ENCODE assay signal across 5 cellular contexts in the genomic region with DNA sequence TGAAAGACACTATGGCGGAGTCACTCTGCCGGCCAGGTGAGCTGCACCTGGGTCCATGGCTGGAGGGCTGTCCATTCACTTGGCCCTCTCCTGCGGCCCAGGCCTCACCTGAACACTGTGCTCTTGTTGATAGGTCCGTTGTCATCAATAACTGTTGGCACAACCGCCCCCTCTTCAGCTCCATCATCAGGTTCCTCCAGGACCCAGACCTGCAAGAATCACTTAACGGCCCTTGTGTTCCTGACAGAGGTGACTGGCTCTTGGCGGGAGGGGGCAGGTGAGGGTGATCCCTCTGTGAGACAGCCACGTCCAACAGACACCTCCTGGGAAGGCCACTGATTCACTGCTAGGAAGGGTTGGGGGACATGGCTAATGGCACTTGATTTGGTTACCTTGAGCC. TPM values are rescaled to one million over a fixed set of nuclear protein-coding genes. Genes with fewer than 3 reads are reported as not detected.
"Had no signal": no experiment of that assay in that cellular context is flagged by ENCODE, and none has a peak within 500 bp of the region (broad histone marks: within the 10 kb centered on the region; RNA-seq: fewer than 3 reads in every experiment).

No MANE protein-coding gene starts in this region.

- ATAC-seq: GM23338 had no signal

- H3K4me3 ChIP-seq: GM23338 had no signal

- H3K27ac Mint-ChIP-seq: GM23338, H9, IgD-negative memory B cell had no signal

- H3K4me3 Mint-ChIP-seq: GM23338, H9, IgD-negative memory B cell had no signal

- H3K4me1 Mint-ChIP-seq: GM23338, H9 had no signal

- H3K4me2 ChIP-seq: GM23338 had no signal

- H2AFZ ChIP-seq: GM23338 had no signal

- DNase-seq: H9, HCEC 1CT, KBM-7 had no signal

RNA-seq across cellular contexts. Expression of a gene that starts 54.9 kb away (rescaled TPM):
- polyA plus RNA-seq: IgD-negative memory B cell had no signal
